In genomic region chr6:28940859-28941680, GRCh38 we compare ENCODE assay signal across 1 cellular context.
TF ChIP-seq lines count a peak whose summit lies in the region.

No MANE protein-coding gene starts in this region.

TF ChIP-seq in HepG2, 621 proteins besides CTCF, POLR2A, EP300 and RAD21 (continued from another document and continues in another):
- TF ChIP-seq HNF1B (CRISPR knock-in tag; IDR thresholded peaks at IDR 0.05) (0 out of 2 replicates have a peak, but pooled peaks have one; percentile 1), ZBTB4 (CRISPR knock-in tag; IDR thresholded peaks at IDR 0.05; ENCODE audit: borderline replicate concordance) (no peak; the same call in 1 of the 2 replicates), ZNF367 (CRISPR knock-in tag; IDR thresholded peaks at IDR 0.05; ENCODE audit: borderline replicate concordance) (no peak), HMG20B (CRISPR knock-in tag; conservative IDR thresholded peaks at IDR 0.05) (no peak; the same call in 1 of the 2 replicates), ZNF652 (CRISPR knock-in tag; IDR thresholded peaks at IDR 0.05; ENCODE audit: borderline replicate concordance, low read depth) (no peak), TFAP4 (IDR thresholded peaks at IDR 0.05; ENCODE audit: borderline replicate concordance, low read depth) (no peak; the same call in 1 of the 2 replicates), ZNF256 (CRISPR knock-in tag; conservative IDR thresholded peaks at IDR 0.05) (no peak; the same call in 1 of the 2 replicates), SMAD1 (CRISPR knock-in tag; IDR thresholded peaks at IDR 0.05; ENCODE audit: borderline replicate concordance, low read depth) (no peak), HMG20A (CRISPR knock-in tag; IDR thresholded peaks at IDR 0.05; ENCODE audit: borderline replicate concordance) (no peak; the same call in 1 of the 2 replicates), TOPORS (CRISPR knock-in tag; IDR thresholded peaks at IDR 0.05) (0 out of 2 replicates have a peak, but pooled peaks have one; percentile 76), ZNF431 (CRISPR knock-in tag; IDR thresholded peaks at IDR 0.05; ENCODE audit: borderline replicate concordance, low read depth) (no peak), HOXA3 (CRISPR knock-in tag; IDR thresholded peaks at IDR 0.05) (peak; percentile 55; the same call in 1 of the 2 replicates), PCBP2 (optimal IDR thresholded peaks at IDR 0.05; ENCODE audit: low read depth, low read length, poor library complexity, severe bottlenecking) (no peak), RNF2 (conservative IDR thresholded peaks at IDR 0.05; ENCODE audit: low read depth) (no peak), USF2 (IDR thresholded peaks at IDR 0.05; ENCODE audit: low read depth, low read length) (no peak), USF2 (CRISPR knock-in tag; IDR thresholded peaks at IDR 0.05; ENCODE audit: borderline replicate concordance) (no peak), ZNF138 (CRISPR knock-in tag; IDR thresholded peaks at IDR 0.05; ENCODE audit: low read depth) (no peak), ZFP91 (CRISPR knock-in tag; IDR thresholded peaks at IDR 0.05; ENCODE audit: borderline replicate concordance) (0 out of 2 replicates have a peak, but pooled peaks have one; percentile 37), ZBTB42 (CRISPR knock-in tag; IDR thresholded peaks at IDR 0.05) (no peak), CHD4 (IDR thresholded peaks at IDR 0.05; ENCODE audit: borderline replicate concordance, low read length) (peak; percentile 22; the same call in 1 of the 2 replicates), ARID3A (IDR thresholded peaks at IDR 0.05; ENCODE audit: low read depth, low read length) (peak; percentile 65), ZFP62 (CRISPR knock-in tag; IDR thresholded peaks at IDR 0.05) (no peak), DDIT3 (CRISPR knock-in tag; IDR thresholded peaks at IDR 0.05) (no peak), ZBTB8A (CRISPR knock-in tag; IDR thresholded peaks at IDR 0.05; ENCODE audit: borderline replicate concordance, low read depth) (no peak), CENPT (CRISPR knock-in tag; IDR thresholded peaks at IDR 0.05; ENCODE audit: low read depth) (no peak), PAXIP1 (CRISPR knock-in tag; conservative IDR thresholded peaks at IDR 0.05) (peak; percentile 46; the same call in 1 of the 2 replicates), TBL1XR1 (IDR thresholded peaks at IDR 0.05; ENCODE audit: borderline replicate concordance, low read length, partially characterized antibody) (no peak), RBM39 (IDR thresholded peaks at IDR 0.05; ENCODE audit: low read depth, low read length, poor library complexity, severe bottlenecking) (no peak), NKX3-1 (CRISPR knock-in tag; IDR thresholded peaks at IDR 0.05) (peak; percentile 63), HHEX (CRISPR knock-in tag; IDR thresholded peaks at IDR 0.05) (0 out of 2 replicates have a peak, but pooled peaks have one; percentile 38), ZFP36L1 (CRISPR knock-in tag; IDR thresholded peaks at IDR 0.05) (peak; percentile 50; the same call in 1 of the 2 replicates), HNF4A (CRISPR knock-in tag; IDR thresholded peaks at IDR 0.05) (peak; percentile 72), ATF7-NPFF (CRISPR knock-in tag; IDR thresholded peaks at IDR 0.05; ENCODE audit: low read depth) (no peak; the same call in 1 of the 2 replicates), SNAPC5 (CRISPR knock-in tag; IDR thresholded peaks at IDR 0.05; ENCODE audit: borderline replicate concordance) (no peak), IRF1 (CRISPR knock-in tag; IDR thresholded peaks at IDR 0.05; ENCODE audit: low read depth) (no peak), KLF15 (CRISPR knock-in tag; IDR thresholded peaks at IDR 0.05; ENCODE audit: borderline replicate concordance) (no peak), HOXA5 (CRISPR knock-in tag; IDR thresholded peaks at IDR 0.05) (peak; percentile 62; the same call in 1 of the 2 replicates), SMAD9 (CRISPR knock-in tag; IDR thresholded peaks at IDR 0.05) (peak; percentile 15; the same call in 1 of the 2 replicates), CBX1 (IDR thresholded peaks at IDR 0.05; ENCODE audit: low read depth) (peak; percentile 78), ZNF484 (CRISPR knock-in tag; IDR thresholded peaks at IDR 0.05; ENCODE audit: borderline replicate concordance, low read depth) (no peak), ZZZ3 (CRISPR knock-in tag; IDR thresholded peaks at IDR 0.05; ENCODE audit: borderline replicate concordance) (no peak), SIN3B (IDR thresholded peaks at IDR 0.05; ENCODE audit: low read length) (no peak), ONECUT2 (CRISPR knock-in tag; IDR thresholded peaks at IDR 0.05) (peak; percentile 56; the same call in 1 of the 2 replicates), IKZF5 (CRISPR knock-in tag; IDR thresholded peaks at IDR 0.05) (peak; percentile 72), ZNF124 (CRISPR knock-in tag; IDR thresholded peaks at IDR 0.05) (peak; percentile 75; the same call in 1 of the 2 replicates), MEIS1 (CRISPR knock-in tag; IDR thresholded peaks at IDR 0.05; ENCODE audit: borderline replicate concordance) (no peak; the same call in 1 of the 2 replicates)
